In the genomic region with DNA sequence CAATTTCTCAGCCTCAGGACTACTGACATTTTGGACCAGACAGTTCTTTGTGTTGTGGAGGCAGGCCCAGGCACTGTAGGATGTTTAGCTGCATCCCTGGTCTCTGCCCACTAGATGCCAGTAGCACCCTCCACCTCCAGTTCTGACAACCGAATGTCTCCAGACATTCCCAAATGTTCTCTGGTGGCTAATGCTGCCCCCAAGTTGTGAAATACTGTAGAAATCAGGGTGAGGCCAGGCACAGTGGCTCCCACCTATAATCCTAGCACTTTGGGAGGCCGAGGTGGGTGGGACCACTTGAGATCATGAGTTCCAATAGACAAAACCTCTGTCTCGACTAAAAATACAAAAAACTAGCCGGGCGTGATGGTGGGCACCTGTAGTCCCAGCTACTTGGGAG, we compare ENCODE assay signal across 8 cellular contexts. TPM values are rescaled to one million over a fixed set of nuclear protein-coding genes. Genes with fewer than 3 reads are reported as not detected.
DNase-seq lines count a peak whose midpoint lies in the region; ATAC-seq and TF ChIP-seq lines count a peak whose summit lies in the region.

No MANE protein-coding gene starts in this region.

- TF ChIP-seq CTCF in OCI-LY1 (IDR thresholded peaks at IDR 0.05; ENCODE audit: low read length) (peak; percentile 42), chondrocyte (IDR thresholded peaks at IDR 0.05) (peak; percentile 77)

- no peaks in the 10 kb centered on the region for H3K9me2 ChIP-seq in OCI-LY1 (ENCODE audit: low read depth, low read length)

- no peak overlapping the region for H3K4me3 ChIP-seq in OCI-LY1 (ENCODE audit: low read depth, low read length, poor library complexity, severe bottlenecking)

- no peaks in the 10 kb centered on the region for H3K27me3 Mint-ChIP-seq in chondrocyte (ENCODE audit: low read depth)

- ATAC-seq in GM21447 (IDR thresholded peaks at IDR 0.05; ENCODE audit: unreplicated experiment) = no peak

- no peak overlapping the region for H3K9ac ChIP-seq in OCI-LY1 (ENCODE audit: low read length)

- H3K36me3 Mint-ChIP-seq in chondrocyte (ENCODE audit: low read depth) = peaks cover 53% of the 10 kb centered on the region

- H3K4me1 ChIP-seq in OCI-LY1 (ENCODE audit: insufficient read depth, low read length, severe bottlenecking) = peaks cover 19% of the 10 kb centered on the region

- H3F3A ChIP-seq in OCI-LY1 (ENCODE audit: insufficient read depth, low read length) = no peaks in the 10 kb centered on the region; the same call in 1 of the 2 replicates

- H3K27me3 ChIP-seq in OCI-LY1 (ENCODE audit: insufficient read depth, low read length) = no peaks in the 10 kb centered on the region

- peaks cover 23% of the 10 kb centered on the region for H3K79me2 ChIP-seq in OCI-LY1 (ENCODE audit: insufficient read depth, low read length)

- peaks cover 12% of the 10 kb centered on the region; the same call in 1 of the 2 replicates for H4K20me1 ChIP-seq in OCI-LY1 (ENCODE audit: insufficient read depth, low read length)

- no peak overlapping the region for H3K27ac ChIP-seq in OCI-LY1 (ENCODE audit: low read depth, low read length, poor library complexity, severe bottlenecking)

- H2AFZ ChIP-seq in OCI-LY1 (ENCODE audit: low read length) = no peak overlapping the region

- no peaks in the 10 kb centered on the region for H3K9me3 Mint-ChIP-seq in chondrocyte (ENCODE audit: low read depth)

- no peak overlapping the region for H3K27ac Mint-ChIP-seq in chondrocyte (ENCODE audit: unreplicated experiment)

- peaks cover 100% of the 10 kb centered on the region for H3K36me3 ChIP-seq in OCI-LY1 (ENCODE audit: insufficient read depth, low read length)

- no peak overlapping the region for H3K4me3 Mint-ChIP-seq in chondrocyte (ENCODE audit: unreplicated experiment)

- DNase-seq in EL = peak; percentile 55
- DNase-seq in chondrocyte (ENCODE audit: low spot score) = peak; percentile 26
- DNase-seq in medulla oblongata (ENCODE audit: extremely low spot score) = peak; percentile 86
- no peak for DNase-seq in NCI-H128 (lab: John Stamatoyannopoulos, UW; ENCODE audit: unreplicated experiment)
- DNase-seq in epidermal melanocyte (ENCODE audit: insufficient read length, low spot score) = no peak
- no peak for DNase-seq in A172 (ENCODE audit: low spot score)

- H3K4me1 Mint-ChIP-seq in chondrocyte (ENCODE audit: low read depth) = peaks cover 17% of the 10 kb centered on the region

- no peak overlapping the region for H3K4me2 ChIP-seq in OCI-LY1 (ENCODE audit: low read length)

- no peaks in the 10 kb centered on the region for H3K9me3 ChIP-seq in OCI-LY1 (ENCODE audit: low read length)

RNA-seq across cellular contexts. Expression of gene HNRNPF, which starts 18.2 kb away (rescaled TPM):
- 122 to 126 TPM (median 123 TPM) in 3 replicates for total RNA-seq in chondrocyte
- 328 and 348 TPM in 2 replicates for total RNA-seq in A172 (2014; rRNA removed; shearing (Covaris generic))

RNA-seq across cellular contexts. Expression of gene FXYD4, which starts 19.4 kb away (rescaled TPM):
- total RNA-seq in chondrocyte = not detected in 3 replicates
- total RNA-seq in A172 (2014; rRNA removed; shearing (Covaris generic)) = not detected in 2 replicates

RNA-seq across cellular contexts. Expression of gene ZNF487, which starts 46.1 kb away (rescaled TPM):
- 2.1 to 2.7 TPM (median 2.6 TPM) in 3 replicates for total RNA-seq in chondrocyte
- 6.6 TPM in 2 replicates for total RNA-seq in A172 (2014; rRNA removed; shearing (Covaris generic))

Comparison
In these comparisons a context has a peak if more than half of its experiments do, and no peak if none do; other contexts are left out.
1. DNase-seq: peak in EL (single experiment), chondrocyte (single experiment) and medulla oblongata (single experiment); none in NCI-H128 (single experiment), epidermal melanocyte (single experiment) and A172 (single experiment).